In genomic region chr2:174337337-174338154, GRCh38 we compare ENCODE assay signal across 9 cellular contexts. TPM values are rescaled to one million over a fixed set of nuclear protein-coding genes. Genes with fewer than 3 reads are reported as not detected.
DNase-seq lines count a peak whose midpoint lies in the region; ATAC-seq and TF ChIP-seq lines count a peak whose summit lies in the region.
"Had no signal": no experiment of that assay in that cellular context is flagged by ENCODE, and none has a peak within 500 bp of the region (broad histone marks: within the 10 kb centered on the region; RNA-seq: fewer than 3 reads in every experiment).

No MANE protein-coding gene starts in this region.

- peak overlapping the region; percentile 73 for H3K4me3 Mint-ChIP-seq in central memory CD8-positive, alpha-beta T cell
- peak overlapping the region; percentile 78 for H3K4me3 Mint-ChIP-seq in natural killer cell

- DNase-seq in CD1c-positive myeloid dendritic cell (ENCODE audit: extremely low spot score), result peak; percentile 42
- peak; percentile 96 for DNase-seq in NCI-H510A treated with DMSO at 0.1 percent for 48 hours (lab: John Stamatoyannopoulos, UW)
- DNase-seq in central memory CD8-positive, alpha-beta T cell (ENCODE audit: low spot score in 2 of 2), result no peak
- peak; percentile 39 for DNase-seq in natural killer cell
- DNase-seq in epidermal melanocyte (ENCODE audit: insufficient read length, low spot score), result no peak
- DNase-seq in GM19240 (ENCODE audit: insufficient read length, low spot score), result no peak
- no peak for DNase-seq in middle frontal gyrus (ENCODE audit: extremely low spot score, low spot score)

- H3K36me3 Mint-ChIP-seq in central memory CD8-positive, alpha-beta T cell (ENCODE audit: insufficient read depth), result peaks cover 31% of the 10 kb centered on the region
- no peaks in the 10 kb centered on the region for H3K36me3 Mint-ChIP-seq in natural killer cell

- intact Hi-C loops in natural killer cell (cut with micrococcal nuclease), result loop anchor here (5.0 kb wide), 1 partner anchor 1735 kb away; no protein-coding TSS in a partner anchor

- TF ChIP-seq CTCF in natural killer cell (IDR thresholded peaks at IDR 0.05), result no peak

- no peaks in the 10 kb centered on the region for H3K9me3 Mint-ChIP-seq in central memory CD8-positive, alpha-beta T cell
- no peaks in the 10 kb centered on the region for H3K9me3 Mint-ChIP-seq in natural killer cell

- H3K27ac Mint-ChIP-seq in central memory CD8-positive, alpha-beta T cell (ENCODE audit: low read depth), result peak overlapping the region; percentile 32
- peak overlapping the region; percentile 29 to 58 for H3K27ac Mint-ChIP-seq in natural killer cell

- H3K4me1 Mint-ChIP-seq in central memory CD8-positive, alpha-beta T cell, result peaks cover 35% of the 10 kb centered on the region
- peaks cover 50 to 63% of the 10 kb centered on the region in 2 donors for H3K4me1 Mint-ChIP-seq in natural killer cell

- no peak for TF ChIP-seq POLR2A in GM18505 (IDR thresholded peaks at IDR 0.05; ENCODE audit: borderline replicate concordance, extremely low read depth, insufficient read depth, insufficient read length)

- peaks cover 80% of the 10 kb centered on the region for H3K27me3 Mint-ChIP-seq in central memory CD8-positive, alpha-beta T cell
- H3K27me3 Mint-ChIP-seq in natural killer cell (ENCODE audit: low read depth in 2 of 2), result peaks cover 67 to 69% of the 10 kb centered on the region in 2 donors

- ATAC-seq in GM18505 (IDR thresholded peaks at IDR 0.05; ENCODE audit: unreplicated experiment) (peak; percentile 21), natural killer cell (peak; percentile 38 to 57 (median 40))
- peak; percentile 35 for ATAC-seq in central memory CD8-positive, alpha-beta T cell (replicated peaks; ENCODE audit: extremely low read depth, poor library complexity, severe bottlenecking)

RNA-seq across cellular contexts. Expression of gene SP9, which starts 2.8 kb away (rescaled TPM):
- not detected for total RNA-seq in natural killer cell
- total RNA-seq: lung had no signal

RNA-seq across cellular contexts. Expression of gene SCRN3, which starts 58.0 kb away (rescaled TPM):
- total RNA-seq in natural killer cell, result 10 to 100 TPM; 16.6 to 20.6 (median 16.9) TPM

Comparison
In these comparisons a context has a peak if more than half of its experiments do, and no peak if none do; other contexts are left out.
1. DNase-seq: peak in CD1c-positive myeloid dendritic cell (single experiment), NCI-H510A treated with DMSO at 0.1 percent for 48 hours (single experiment) and natural killer cell (single experiment); none in central memory CD8-positive, alpha-beta T cell (0 of 2), epidermal melanocyte (single experiment), GM19240 (single experiment) and middle frontal gyrus (single experiment).
2. Peak in every context shown above with its lines, with median percentiles within 50 percentile points of each other: ATAC-seq.